In the genomic region with DNA sequence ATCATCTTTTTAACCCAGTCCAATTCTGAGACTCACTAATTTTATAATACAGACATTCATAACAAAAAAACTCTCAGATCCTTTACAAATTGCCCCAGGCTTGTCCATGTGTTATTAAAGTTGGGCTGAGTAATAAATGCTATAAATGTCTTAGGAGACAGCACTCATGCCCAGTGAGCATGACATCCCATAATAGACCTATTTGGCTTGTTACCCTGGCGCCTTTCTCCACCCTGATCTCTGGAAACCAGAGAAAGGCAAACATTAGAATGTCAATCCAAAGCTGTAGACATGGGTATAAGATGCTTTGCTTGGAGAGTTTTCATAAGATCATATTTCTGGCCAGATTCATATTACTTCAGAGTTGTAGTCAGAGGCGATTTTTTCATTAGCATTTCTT, we compare ENCODE assay signal across 1 cellular context.
TF ChIP-seq lines count a peak whose summit lies in the region.

No MANE protein-coding gene starts in this region.

TF ChIP-seq in IMR-90, 13 proteins besides CTCF, POLR2A, EP300 and RAD21:
- TF ChIP-seq RCOR1 (IDR thresholded peaks at IDR 0.05; ENCODE audit: insufficient replicate concordance, low read length) (no peak), RFX5 (IDR thresholded peaks at IDR 0.05; ENCODE audit: low read depth, low read length) (no peak), NFE2L2 (IDR thresholded peaks at IDR 0.05; ENCODE audit: low read depth, low read length) (no peak), MAFK (IDR thresholded peaks at IDR 0.05; ENCODE audit: low read depth, low read length) (no peak), CEBPB (IDR thresholded peaks at IDR 0.05; ENCODE audit: low read depth, low read length) (no peak), ELK1 (IDR thresholded peaks at IDR 0.05; ENCODE audit: borderline replicate concordance, low read depth, low read length) (no peak), SMC3 (IDR thresholded peaks at IDR 0.05; ENCODE audit: low read depth, low read length) (no peak), FOS (IDR thresholded peaks at IDR 0.05; ENCODE audit: low read depth, low read length) (no peak), MAZ (IDR thresholded peaks at IDR 0.05; ENCODE audit: borderline replicate concordance, low read depth, low read length) (no peak), CHD1 (IDR thresholded peaks at IDR 0.05; ENCODE audit: low read depth, low read length) (no peak), MXI1 (IDR thresholded peaks at IDR 0.05; ENCODE audit: borderline replicate concordance, low read depth, low read length) (no peak), BHLHE40 (IDR thresholded peaks at IDR 0.05; ENCODE audit: low read depth, low read length) (no peak)
- TF ChIP-seq, protein P1, sequence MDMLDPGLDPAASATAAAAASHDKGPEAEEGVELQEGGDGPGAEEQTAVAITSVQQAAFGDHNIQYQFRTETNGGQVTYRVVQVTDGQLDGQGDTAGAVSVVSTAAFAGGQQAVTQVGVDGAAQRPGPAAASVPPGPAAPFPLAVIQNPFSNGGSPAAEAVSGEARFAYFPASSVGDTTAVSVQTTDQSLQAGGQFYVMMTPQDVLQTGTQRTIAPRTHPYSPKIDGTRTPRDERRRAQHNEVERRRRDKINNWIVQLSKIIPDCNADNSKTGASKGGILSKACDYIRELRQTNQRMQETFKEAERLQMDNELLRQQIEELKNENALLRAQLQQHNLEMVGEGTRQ (IDR thresholded peaks at IDR 0.05; ENCODE audit: low read depth, low read length), result no peak
